ENCODE assay signal across 23 cellular contexts in the genomic region with DNA sequence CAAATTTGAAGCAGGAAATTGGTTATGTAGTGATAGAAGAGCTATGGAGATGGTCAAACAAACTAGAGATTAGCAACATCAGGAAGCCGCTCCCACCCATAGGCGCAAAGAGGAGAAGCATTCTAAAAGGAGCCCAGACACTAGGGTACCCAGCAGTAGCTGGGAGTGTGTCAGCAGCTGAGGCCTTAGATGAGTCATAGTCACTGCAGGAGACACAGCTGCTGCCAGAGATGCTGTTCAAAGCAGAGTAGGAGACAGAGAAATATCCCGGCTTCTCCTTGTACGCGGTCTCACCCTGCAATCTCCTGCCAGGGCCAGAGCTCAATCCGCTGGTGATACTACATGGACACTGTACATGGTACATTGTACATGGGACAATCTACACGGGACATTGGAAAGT.
DNase-seq lines count a peak whose midpoint lies in the region; ATAC-seq lines count a peak whose summit lies in the region.
"Had no signal": no experiment of that assay in that cellular context is flagged by ENCODE, and none has a peak within 500 bp of the region (broad histone marks: within the 10 kb centered on the region; RNA-seq: fewer than 3 reads in every experiment).

No MANE protein-coding gene starts in this region.

- ATAC-seq in GM21717 (IDR thresholded peaks at IDR 0.05; ENCODE audit: unreplicated experiment) (no peak), GM21367 (IDR thresholded peaks at IDR 0.05; ENCODE audit: unreplicated experiment) (no peak), HG03354 (IDR thresholded peaks at IDR 0.05; ENCODE audit: poor library complexity, severe bottlenecking, unreplicated experiment) (no peak)
- ATAC-seq: GM12878; HepG2; natural killer cell treated with Interleukin-12 subunit alpha and Interleukin-12 subunit beta and Interleukin-15 and Interleukin-18, amount 100 ng/mL, for 72 hours; stimulated activated naive B cell treated with anti-CD40 and anti-IgM and Interleukin-4, amounts not matched to agents 10 μg/mL and 1 μg/mL and 100 μg/mL, for 72 hours had no signal

- DNase-seq in AG08396 (ENCODE audit: low spot score) (peak; percentile 45), LHCN-M2 (ENCODE audit: low read depth) (peak; percentile 88), astrocyte of the hippocampus (ENCODE audit: low read depth, low spot score) (peak; percentile 53), islet precursor cell (peak; percentile 61)
- DNase-seq in central memory CD4-positive, alpha-beta T cell, result no peak
- DNase-seq: activated CD4-positive, alpha-beta T cell treated with anti-CD3 and anti-CD28 coated beads, Interleukin-2, amount 50 U/mL, for 48 hours; activated effector memory CD4-positive, alpha-beta T cell treated with anti-CD3 and anti-CD28 coated beads, Interleukin-2, amount 50 U/mL, for 16 hours; DMS 273 treated with DMSO at 0.1 percent for 48 hours; H7; MG63; NCI-H1436 treated with DMSO at 0.1 percent for 48 hours; NCI-H2227 treated with DMSO at 0.1 percent for 48 hours; NCI-H774; SHP77 treated with DMSO at 0.1 percent for 48 hours; sigmoid colon; stimulated activated naive B cell treated with anti-CD40 and anti-IgM and Interleukin-4, amounts not matched to agents 10 μg/mL and 1 μg/mL and 100 μg/mL, for 72 hours; T-helper 1 cell had no signal
